8 cellular contexts compared by ENCODE assay signal in genomic region chr1:177945943-177946650, GRCh38. TPM values are rescaled to one million over a fixed set of nuclear protein-coding genes. Genes with fewer than 3 reads are reported as not detected.
A peak's percentile ranks its signal among the peaks of the same experiment; 100 is the strongest.
DNase-seq lines count a peak whose midpoint lies in the region; ATAC-seq lines count a peak whose summit lies in the region.

No MANE protein-coding gene starts in this region.

- no peak overlapping the region for H3K27ac Mint-ChIP-seq in activated T-cell treated with anti-CD3 and anti-CD28 coated beads, Interleukin-2, amount 50 U/mL, for 24 hours

- peak; percentile 78 for DNase-seq in COLO668 (lab: John Stamatoyannopoulos, UW; ENCODE audit: unreplicated experiment)
- DNase-seq in NCI-H460 (ENCODE audit: extremely low read depth, low read depth): peak; percentile 60
- peak; percentile 42 for DNase-seq in activated T-cell treated with anti-CD3 and anti-CD28 coated beads, Interleukin-2, amount 50 U/mL, for 24 hours
- peak; percentile 39 to 87 (median 70) for DNase-seq in head of caudate nucleus
- peak; percentile 86 for DNase-seq in retina

- no peaks in the 10 kb centered on the region for H3K9me3 Mint-ChIP-seq in activated T-cell treated with anti-CD3 and anti-CD28 coated beads, Interleukin-2, amount 50 U/mL, for 24 hours

- peak; percentile 62 for ATAC-seq in GM18867 (IDR thresholded peaks at IDR 0.05; ENCODE audit: unreplicated experiment)
- peak; percentile 70 for ATAC-seq in HG03175 (IDR thresholded peaks at IDR 0.05; ENCODE audit: unreplicated experiment)
- ATAC-seq in HG03457 (IDR thresholded peaks at IDR 0.05; ENCODE audit: unreplicated experiment): no peak

- intact Hi-C loops in head of caudate nucleus (cut with DNase I): loop anchor here (5.0 kb wide), 1 partner anchor 1049 kb away; no protein-coding TSS in a partner anchor

- H3K4me3 Mint-ChIP-seq in activated T-cell treated with anti-CD3 and anti-CD28 coated beads, Interleukin-2, amount 50 U/mL, for 24 hours: no peak overlapping the region

- no peaks in the 10 kb centered on the region for H3K36me3 Mint-ChIP-seq in activated T-cell treated with anti-CD3 and anti-CD28 coated beads, Interleukin-2, amount 50 U/mL, for 24 hours (ENCODE audit: low read depth)

- peaks cover 3% of the 10 kb centered on the region for H3K27me3 Mint-ChIP-seq in activated T-cell treated with anti-CD3 and anti-CD28 coated beads, Interleukin-2, amount 50 U/mL, for 24 hours

- no peaks in the 10 kb centered on the region for H3K4me1 Mint-ChIP-seq in activated T-cell treated with anti-CD3 and anti-CD28 coated beads, Interleukin-2, amount 50 U/mL, for 24 hours (ENCODE audit: low read depth)

RNA-seq across cellular contexts. Expression of gene SEC16B, which starts 23.8 kb away (rescaled TPM):
- total RNA-seq in NCI-H460 (2014; rRNA removed; shearing (Covaris generic)): 0.38 and 0.82 TPM in 2 replicates
- 0.06 and 1.3 TPM in 2 replicates for polyA plus RNA-seq in NCI-H460 (2014; cell fraction: nucleus; rRNA removed)
